In the genomic region with DNA sequence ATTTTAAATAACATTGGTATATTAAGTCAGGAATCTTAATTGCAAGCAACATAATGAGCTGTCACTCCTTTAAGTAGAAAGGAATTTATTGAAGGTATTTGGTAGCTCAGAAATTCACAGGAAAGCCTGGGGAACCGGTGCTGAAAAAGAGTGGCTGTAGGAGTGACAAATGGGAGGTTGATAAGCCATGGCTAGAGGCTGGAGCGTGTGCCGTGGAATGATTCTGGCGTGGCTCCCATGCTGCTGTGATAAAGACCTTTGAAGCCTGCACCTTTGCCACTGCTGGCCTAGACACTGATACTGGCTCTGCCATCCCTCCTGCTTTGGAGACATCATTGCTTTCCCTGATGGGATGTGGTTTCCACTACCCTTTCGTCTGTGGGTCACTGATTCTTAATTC, we compare ENCODE assay signal across 2 cellular contexts.
TF ChIP-seq lines count a peak whose summit lies in the region.

No MANE protein-coding gene starts in this region.

TF ChIP-seq in liver, 16 proteins besides CTCF, POLR2A, EP300 and RAD21 (continued from another document):
- TF ChIP-seq, protein P1, sequence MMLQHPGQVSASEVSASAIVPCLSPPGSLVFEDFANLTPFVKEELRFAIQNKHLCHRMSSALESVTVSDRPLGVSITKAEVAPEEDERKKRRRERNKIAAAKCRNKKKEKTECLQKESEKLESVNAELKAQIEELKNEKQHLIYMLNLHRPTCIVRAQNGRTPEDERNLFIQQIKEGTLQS (IDR thresholded peaks at IDR 0.05), result no peak
- TF ChIP-seq YY1 (IDR thresholded peaks at IDR 0.05), result no peak
- no peak for TF ChIP-seq EGR1 (IDR thresholded peaks at IDR 0.05; ENCODE audit: low read depth in 2 of 2)
- no peak for TF ChIP-seq FOXA1 (IDR thresholded peaks at IDR 0.05)
- TF ChIP-seq JUND (IDR thresholded peaks at IDR 0.05), result no peak
- TF ChIP-seq HNF4G (IDR thresholded peaks at IDR 0.05), result no peak
- TF ChIP-seq REST (IDR thresholded peaks at IDR 0.05), result no peak
- TF ChIP-seq ZBTB33 (IDR thresholded peaks at IDR 0.05), result no peak
- peak; percentile 26 to 39 for TF ChIP-seq HNF4A (conservative IDR thresholded peaks at IDR 0.05)
- TF ChIP-seq, protein P2, sequence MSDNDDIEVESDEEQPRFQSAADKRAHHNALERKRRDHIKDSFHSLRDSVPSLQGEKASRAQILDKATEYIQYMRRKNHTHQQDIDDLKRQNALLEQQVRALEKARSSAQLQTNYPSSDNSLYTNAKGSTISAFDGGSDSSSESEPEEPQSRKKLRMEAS (IDR thresholded peaks at IDR 0.05), result no peak
- no peak for TF ChIP-seq GABPA (IDR thresholded peaks at IDR 0.05 in 1 of 2, conservative IDR thresholded peaks at IDR 0.05 in 1 of 2)
- no peak for TF ChIP-seq TAF1 (conservative IDR thresholded peaks at IDR 0.05)
- no peak for TF ChIP-seq SP1 (IDR thresholded peaks at IDR 0.05)
- peak in 1 of 2 donors; percentile 13 for TF ChIP-seq RXRA (IDR thresholded peaks at IDR 0.05)

TF ChIP-seq in HepG2, 621 proteins besides CTCF, POLR2A, EP300 and RAD21:
- TF ChIP-seq, protein P3, sequence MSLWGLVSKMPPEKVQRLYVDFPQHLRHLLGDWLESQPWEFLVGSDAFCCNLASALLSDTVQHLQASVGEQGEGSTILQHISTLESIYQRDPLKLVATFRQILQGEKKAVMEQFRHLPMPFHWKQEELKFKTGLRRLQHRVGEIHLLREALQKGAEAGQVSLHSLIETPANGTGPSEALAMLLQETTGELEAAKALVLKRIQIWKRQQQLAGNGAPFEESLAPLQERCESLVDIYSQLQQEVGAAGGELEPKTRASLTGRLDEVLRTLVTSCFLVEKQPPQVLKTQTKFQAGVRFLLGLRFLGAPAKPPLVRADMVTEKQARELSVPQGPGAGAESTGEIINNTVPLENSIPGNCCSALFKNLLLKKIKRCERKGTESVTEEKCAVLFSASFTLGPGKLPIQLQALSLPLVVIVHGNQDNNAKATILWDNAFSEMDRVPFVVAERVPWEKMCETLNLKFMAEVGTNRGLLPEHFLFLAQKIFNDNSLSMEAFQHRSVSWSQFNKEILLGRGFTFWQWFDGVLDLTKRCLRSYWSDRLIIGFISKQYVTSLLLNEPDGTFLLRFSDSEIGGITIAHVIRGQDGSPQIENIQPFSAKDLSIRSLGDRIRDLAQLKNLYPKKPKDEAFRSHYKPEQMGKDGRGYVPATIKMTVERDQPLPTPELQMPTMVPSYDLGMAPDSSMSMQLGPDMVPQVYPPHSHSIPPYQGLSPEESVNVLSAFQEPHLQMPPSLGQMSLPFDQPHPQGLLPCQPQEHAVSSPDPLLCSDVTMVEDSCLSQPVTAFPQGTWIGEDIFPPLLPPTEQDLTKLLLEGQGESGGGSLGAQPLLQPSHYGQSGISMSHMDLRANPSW (CRISPR knock-in tag; IDR thresholded peaks at IDR 0.05; ENCODE audit: borderline replicate concordance), result no peak
- TF ChIP-seq ZFP36 (IDR thresholded peaks at IDR 0.05; ENCODE audit: borderline replicate concordance, low read depth, low read length, partially characterized antibody) (no peak), RERE (CRISPR knock-in tag; IDR thresholded peaks at IDR 0.05; ENCODE audit: low read depth) (no peak), REPIN1 (CRISPR knock-in tag; IDR thresholded peaks at IDR 0.05; ENCODE audit: borderline replicate concordance, low read depth) (no peak), ARID2 (CRISPR knock-in tag; IDR thresholded peaks at IDR 0.05; ENCODE audit: borderline replicate concordance) (no peak), ZNF563 (CRISPR knock-in tag; IDR thresholded peaks at IDR 0.05) (no peak), ZNF784 (CRISPR knock-in tag; IDR thresholded peaks at IDR 0.05; ENCODE audit: borderline replicate concordance) (no peak), SNRNP70 (IDR thresholded peaks at IDR 0.05; ENCODE audit: low read depth, low read length) (no peak), ZEB1 (IDR thresholded peaks at IDR 0.05; ENCODE audit: insufficient replicate concordance, low read depth) (no peak), SNAPC2 (CRISPR knock-in tag; IDR thresholded peaks at IDR 0.05) (no peak), ZSCAN30 (CRISPR knock-in tag; IDR thresholded peaks at IDR 0.05) (no peak), ZNF292 (CRISPR knock-in tag; IDR thresholded peaks at IDR 0.05; ENCODE audit: borderline replicate concordance, low read depth) (no peak), ZKSCAN5 (CRISPR knock-in tag; IDR thresholded peaks at IDR 0.05) (no peak), ZNF337 (CRISPR knock-in tag; IDR thresholded peaks at IDR 0.05; ENCODE audit: borderline replicate concordance, low read depth) (no peak), RFXANK (CRISPR knock-in tag; IDR thresholded peaks at IDR 0.05) (no peak), HMGA1 (CRISPR knock-in tag; conservative IDR thresholded peaks at IDR 0.05) (no peak)
- TF ChIP-seq, protein P4, sequence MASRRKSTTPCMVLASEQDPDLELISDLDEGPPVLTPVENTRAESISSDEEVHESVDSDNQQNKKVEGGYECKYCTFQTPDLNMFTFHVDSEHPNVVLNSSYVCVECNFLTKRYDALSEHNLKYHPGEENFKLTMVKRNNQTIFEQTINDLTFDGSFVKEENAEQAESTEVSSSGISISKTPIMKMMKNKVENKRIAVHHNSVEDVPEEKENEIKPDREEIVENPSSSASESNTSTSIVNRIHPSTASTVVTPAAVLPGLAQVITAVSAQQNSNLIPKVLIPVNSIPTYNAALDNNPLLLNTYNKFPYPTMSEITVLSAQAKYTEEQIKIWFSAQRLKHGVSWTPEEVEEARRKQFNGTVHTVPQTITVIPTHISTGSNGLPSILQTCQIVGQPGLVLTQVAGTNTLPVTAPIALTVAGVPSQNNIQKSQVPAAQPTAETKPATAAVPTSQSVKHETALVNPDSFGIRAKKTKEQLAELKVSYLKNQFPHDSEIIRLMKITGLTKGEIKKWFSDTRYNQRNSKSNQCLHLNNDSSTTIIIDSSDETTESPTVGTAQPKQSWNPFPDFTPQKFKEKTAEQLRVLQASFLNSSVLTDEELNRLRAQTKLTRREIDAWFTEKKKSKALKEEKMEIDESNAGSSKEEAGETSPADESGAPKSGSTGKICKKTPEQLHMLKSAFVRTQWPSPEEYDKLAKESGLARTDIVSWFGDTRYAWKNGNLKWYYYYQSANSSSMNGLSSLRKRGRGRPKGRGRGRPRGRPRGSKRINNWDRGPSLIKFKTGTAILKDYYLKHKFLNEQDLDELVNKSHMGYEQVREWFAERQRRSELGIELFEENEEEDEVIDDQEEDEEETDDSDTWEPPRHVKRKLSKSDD (CRISPR knock-in tag; IDR thresholded peaks at IDR 0.05; ENCODE audit: low read depth), result no peak
